Comparison of ENCODE assay signal across 22 cellular contexts in genomic region chr6:17744019-17744756, GRCh38.
"Had no signal": no experiment of that assay in that cellular context is flagged by ENCODE, and none has a peak within 500 bp of the region (broad histone marks: within the 10 kb centered on the region; RNA-seq: fewer than 3 reads in every experiment).

No MANE protein-coding gene starts in this region.

- H3K27me3 ChIP-seq: suprapubic skin, vagina had no signal

- H3K9me3 ChIP-seq: mucosa of descending colon, suprapubic skin, vagina had no signal

- H3K4me1 ChIP-seq: parathyroid adenoma had no signal

- ATAC-seq: left lobe of liver; mucosa of descending colon; naive thymus-derived CD4-positive, alpha-beta T cell; sciatic nerve; stimulated activated naive CD8-positive, alpha-beta T cell treated with anti-CD3 and anti-CD28 coated beads, Interleukin-15, amount 100 ng/mL, for 72 hours had no signal

- H3K27ac Mint-ChIP-seq: memory B cell; naive thymus-derived CD4-positive, alpha-beta T cell; nephron progenitor cell; progenitor cell of endocrine pancreas; stimulated activated naive CD8-positive, alpha-beta T cell treated with anti-CD3 and anti-CD28 coated beads, Interleukin-15, amount 100 ng/mL, for 72 hours had no signal

- H3K4me2 ChIP-seq: smooth muscle cell had no signal

- H2AFZ ChIP-seq: parathyroid adenoma had no signal

- H3K27me3 Mint-ChIP-seq: memory B cell, progenitor cell of endocrine pancreas had no signal

- H3K4me3 ChIP-seq: dorsolateral prefrontal cortex, lung, mucosa of descending colon, smooth muscle cell, suprapubic skin, vagina had no signal

- H3K36me3 ChIP-seq: suprapubic skin, vagina had no signal

- H3K27ac ChIP-seq: dorsolateral prefrontal cortex, parathyroid adenoma, suprapubic skin, vagina had no signal

- H3K9ac ChIP-seq: parathyroid adenoma had no signal

- H3K4me3 Mint-ChIP-seq: memory B cell; naive thymus-derived CD4-positive, alpha-beta T cell; nephron progenitor cell; stimulated activated naive CD8-positive, alpha-beta T cell treated with anti-CD3 and anti-CD28 coated beads, Interleukin-15, amount 100 ng/mL, for 72 hours had no signal

- H3K79me2 ChIP-seq: parathyroid adenoma had no signal

- H3K4me1 Mint-ChIP-seq: naive thymus-derived CD4-positive, alpha-beta T cell; stimulated activated naive CD8-positive, alpha-beta T cell treated with anti-CD3 and anti-CD28 coated beads, Interleukin-15, amount 100 ng/mL, for 72 hours had no signal

- DNase-seq: dorsolateral prefrontal cortex; effector CD4-positive, alpha-beta T cell; head of caudate nucleus; mucosa of descending colon; naive thymus-derived CD4-positive, alpha-beta T cell; nephron progenitor cell; stimulated activated CD4-positive, alpha-beta T cell treated with anti-CD3 and anti-CD28 coated beads, Interleukin-12 subunit alpha, Interleukin-12 subunit beta, amount 100 ng/mL, for 4 hours; stimulated activated CD4-positive, alpha-beta T cell treated with anti-CD3 and anti-CD28 coated beads, Interleukin-1b, Interleukin-23, amount 100 ng/mL, for 48 hours; stimulated activated CD4-positive, alpha-beta T cell treated with anti-CD3 and anti-CD28 coated beads, Interleukin-4, amount 100 ng/mL, for 1 hour; stimulated activated CD8-positive, alpha-beta memory T cell treated with anti-CD3 and anti-CD28 coated beads, Interleukin-4, amount 100 ng/mL, for 48 hours; stimulated activated naive CD4-positive, alpha-beta T cell; stimulated activated naive CD8-positive, alpha-beta T cell treated with anti-CD3 and anti-CD28 coated beads, Interleukin-15, amount 100 ng/mL, for 72 hours; trophoblast cell had no signal
